Comparison of ENCODE assay signal across 15 cellular contexts in the genomic region with DNA sequence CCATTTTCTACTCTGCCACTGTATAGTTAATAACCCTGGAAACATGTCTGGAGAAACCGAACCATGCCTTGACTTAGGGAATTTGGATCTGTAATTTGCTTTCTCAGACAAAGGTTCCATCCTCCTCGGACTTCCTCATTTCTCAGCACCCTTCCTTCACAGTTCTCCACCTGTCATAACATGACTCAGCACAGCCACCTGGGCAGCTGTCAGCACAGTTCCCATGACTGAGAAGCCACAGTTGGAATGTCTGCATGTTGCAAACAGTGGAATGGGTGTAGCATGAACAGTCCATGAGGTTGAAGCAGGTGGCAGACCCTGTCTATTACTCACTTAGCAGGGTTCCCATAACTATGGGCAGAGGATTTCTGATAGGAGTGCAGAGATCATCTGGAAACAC. TPM values are rescaled to one million over a fixed set of nuclear protein-coding genes. Genes with fewer than 3 reads are reported as not detected.
DNase-seq lines count a peak whose midpoint lies in the region; ATAC-seq, FAIRE-seq and TF ChIP-seq lines count a peak whose summit lies in the region.
"Had no signal": no experiment of that assay in that cellular context is flagged by ENCODE, and none has a peak within 500 bp of the region (broad histone marks: within the 10 kb centered on the region; RNA-seq: fewer than 3 reads in every experiment).

No MANE protein-coding gene starts in this region.

- peaks cover 7% of the 10 kb centered on the region for H3K4me1 Mint-ChIP-seq in Caco-2 (ENCODE audit: low read depth, unreplicated experiment)
- H3K4me1 Mint-ChIP-seq: nephron progenitor cell had no signal

- no peak overlapping the region for H3K4me3 ChIP-seq in Caco-2 (ENCODE audit: low read depth, low read length)
- no peak overlapping the region for H3K4me3 ChIP-seq in PC-3 (ENCODE audit: low read length)
- no peak overlapping the region for H3K4me3 ChIP-seq in kidney epithelial cell (ENCODE audit: low read depth, low read length)
- H3K4me3 ChIP-seq: Peyer's patch, uterus had no signal

- no peaks in the 10 kb centered on the region for H3K36me3 ChIP-seq in Caco-2 (ENCODE audit: control insufficient read depth, insufficient read depth, low read length)
- no peaks in the 10 kb centered on the region for H3K36me3 ChIP-seq in PC-3 (ENCODE audit: low read depth, low read length)
- H3K36me3 ChIP-seq in kidney epithelial cell (ENCODE audit: control insufficient read depth, insufficient read depth, low read length) = no peaks in the 10 kb centered on the region
- H3K36me3 ChIP-seq: Peyer's patch, uterus had no signal

- POLR2A ChIA-PET in Caco-2 (lab: Charles Lee) = no interaction called here
- POLR2A ChIA-PET in PC-3 (lab: Charles Lee; ENCODE audit: unreplicated experiment) = no interaction called here

- ATAC-seq in GM21717 (IDR thresholded peaks at IDR 0.05; ENCODE audit: unreplicated experiment) (peak; percentile 88), PC-3 (no peak)

- no peak overlapping the region for H3K4me3 Mint-ChIP-seq in Caco-2 (ENCODE audit: unreplicated experiment)
- H3K4me3 Mint-ChIP-seq: nephron progenitor cell had no signal

- H3K27me3 Mint-ChIP-seq in Caco-2 (ENCODE audit: insufficient read depth, unreplicated experiment) = peaks cover 7% of the 10 kb centered on the region

- no peak overlapping the region for H3K9ac ChIP-seq in PC-3 (ENCODE audit: low read length)

- H3K27ac ChIP-seq in PC-3 (ENCODE audit: low read length) = no peak overlapping the region
- H3K27ac ChIP-seq: Peyer's patch, uterus had no signal

- H3K4me1 ChIP-seq in Caco-2 (no peaks in the 10 kb centered on the region), PC-3 (ENCODE audit: insufficient read depth, low read length) (no peaks in the 10 kb centered on the region)
- H3K4me1 ChIP-seq: Peyer's patch, uterus had no signal

- CTCF ChIA-PET in Caco-2 (lab: Charles Lee) = no interaction called here
- CTCF ChIA-PET in PC-3 (lab: Charles Lee) = no interaction called here

- FAIRE-seq in H54 (lab: Jason Lieb, UNC) = no peak

- H3K9me2 ChIP-seq in PC-3 (replicated peaks; ENCODE audit: low read length) = no peaks in the 10 kb centered on the region

- no peak overlapping the region for H3K27ac Mint-ChIP-seq in Caco-2 (ENCODE audit: unreplicated experiment)
- H3K27ac Mint-ChIP-seq: nephron progenitor cell had no signal

- H3F3A ChIP-seq in PC-3 (ENCODE audit: low read length, unreplicated experiment) = no peaks in the 10 kb centered on the region

- no peaks in the 10 kb centered on the region for H3K9me3 Mint-ChIP-seq in Caco-2 (ENCODE audit: unreplicated experiment)

- no peaks in the 10 kb centered on the region for H3K36me3 Mint-ChIP-seq in Caco-2 (ENCODE audit: insufficient read depth, unreplicated experiment)

- no peak overlapping the region for H2AFZ ChIP-seq in PC-3 (ENCODE audit: low read length)

- H3K27me3 ChIP-seq in Caco-2 (replicated peaks; ENCODE audit: control insufficient read depth, insufficient read depth, low read length) (no peaks in the 10 kb centered on the region), PC-3 (ENCODE audit: low read length) (peaks cover 15% of the 10 kb centered on the region; the same call in 1 of the 2 replicates), kidney epithelial cell (ENCODE audit: control insufficient read depth, insufficient read depth, low read length) (no peaks in the 10 kb centered on the region)
- H3K27me3 ChIP-seq: Peyer's patch, uterus had no signal

- TF ChIP-seq POLR2A in H54 (IDR thresholded peaks at IDR 0.05; ENCODE audit: low read depth, low read length) = no peak

- H3K4me2 ChIP-seq in PC-3 (ENCODE audit: low read length) = no peak overlapping the region

- intact Hi-C loops in Caco-2 (cut with micrococcal nuclease; ENCODE audit: unreplicated experiment) = no loop called here
- intact Hi-C loops in PC-3 (cut with micrococcal nuclease) = no loop called here

- H3K9me3 ChIP-seq in Caco-2 = no peaks in the 10 kb centered on the region
- H3K9me3 ChIP-seq in PC-3 (ENCODE audit: low read length) = no peaks in the 10 kb centered on the region
- H3K9me3 ChIP-seq: Peyer's patch, uterus had no signal

- H3K79me2 ChIP-seq in PC-3 (ENCODE audit: low read length) = no peaks in the 10 kb centered on the region

- H4K20me1 ChIP-seq in PC-3 (ENCODE audit: low read length) = no peaks in the 10 kb centered on the region

- no peak for TF ChIP-seq CTCF in Caco-2 (IDR thresholded peaks at IDR 0.05; ENCODE audit: insufficient read depth in 1 of 2, low read depth in 1 of 2, low read length in 1 of 2, severe bottlenecking in 1 of 2, unreplicated experiment in 1 of 2)
- TF ChIP-seq CTCF in PC-3 (conservative IDR thresholded peaks at IDR 0.05; ENCODE audit: low read depth, low read length) = no peak
- no peak for TF ChIP-seq CTCF in kidney epithelial cell (IDR thresholded peaks at IDR 0.05; ENCODE audit: insufficient read depth, low read length, poor library complexity, severe bottlenecking)

- no TSS peak for BruUV-seq in Caco-2 (replicated peaks; lab: Mats Ljungman, UMichigan)
- BruUV-seq in PC-3 (replicated peaks; lab: Mats Ljungman, UMichigan) = no TSS peak

- peak; percentile 52 to 76 for DNase-seq in Caco-2
- peak; percentile 49 for DNase-seq in PC-3
- peak; percentile 60 for DNase-seq in kidney epithelial cell (ENCODE audit: low read depth)
- DNase-seq in H54 (ENCODE audit: insufficient read length, low spot score) = no peak
- no peak for DNase-seq in SW 1271 (lab: John Stamatoyannopoulos, UW)
- no peak for DNase-seq in amniotic stem cell (lab: John Stamatoyannopoulos, UW)
- DNase-seq in central memory CD4-positive, alpha-beta T cell = no peak
- DNase-seq: activated naive CD4-positive, alpha-beta T cell treated with anti-CD3 and anti-CD28 coated beads, Interleukin-2, amount 50 U/mL, for 16 hours; AML-193; nephron progenitor cell; T1000; uterus had no signal

RNA-seq across cellular contexts. Expression of gene OR9A4, which starts 0.6 kb away (rescaled TPM):
- total RNA-seq in Caco-2 (2022) (not detected in 2 replicates), PC-3 (2014; rRNA removed) (not detected in 2 replicates), kidney epithelial cell (0.07 TPM in 1 of 2 replicates, not detected in the other)
- total RNA-seq: Peyer's patch had no signal

RNA-seq across cellular contexts. Expression of gene CLEC5A, which starts 31.2 kb away (rescaled TPM):
- not detected in 2 replicates for total RNA-seq in Caco-2 (2022)
- not detected in 2 replicates for total RNA-seq in PC-3 (2014; rRNA removed)
- not detected in 2 replicates for total RNA-seq in kidney epithelial cell
- total RNA-seq: Peyer's patch had no signal

RNA-seq across cellular contexts. Expression of gene TAS2R38, which starts 58.0 kb away (rescaled TPM):
- total RNA-seq in Caco-2 (2022) (0.37 TPM in 1 of 2 replicates, not detected in the other), PC-3 (2014; rRNA removed) (not detected in 2 replicates), kidney epithelial cell (not detected in 2 replicates)
- total RNA-seq: skeletal muscle tissue, uterus had no signal

Comparison
In these comparisons a context has a peak if more than half of its experiments do, and no peak if none do; other contexts are left out.
1. DNase-seq: peak in Caco-2 (2 of 2), PC-3 (single experiment) and kidney epithelial cell (single experiment); none in H54 (single experiment), SW 1271 (0 of 2), amniotic stem cell (single experiment) and central memory CD4-positive, alpha-beta T cell (single experiment).